18 cellular contexts compared by ENCODE assay signal in the genomic region with DNA sequence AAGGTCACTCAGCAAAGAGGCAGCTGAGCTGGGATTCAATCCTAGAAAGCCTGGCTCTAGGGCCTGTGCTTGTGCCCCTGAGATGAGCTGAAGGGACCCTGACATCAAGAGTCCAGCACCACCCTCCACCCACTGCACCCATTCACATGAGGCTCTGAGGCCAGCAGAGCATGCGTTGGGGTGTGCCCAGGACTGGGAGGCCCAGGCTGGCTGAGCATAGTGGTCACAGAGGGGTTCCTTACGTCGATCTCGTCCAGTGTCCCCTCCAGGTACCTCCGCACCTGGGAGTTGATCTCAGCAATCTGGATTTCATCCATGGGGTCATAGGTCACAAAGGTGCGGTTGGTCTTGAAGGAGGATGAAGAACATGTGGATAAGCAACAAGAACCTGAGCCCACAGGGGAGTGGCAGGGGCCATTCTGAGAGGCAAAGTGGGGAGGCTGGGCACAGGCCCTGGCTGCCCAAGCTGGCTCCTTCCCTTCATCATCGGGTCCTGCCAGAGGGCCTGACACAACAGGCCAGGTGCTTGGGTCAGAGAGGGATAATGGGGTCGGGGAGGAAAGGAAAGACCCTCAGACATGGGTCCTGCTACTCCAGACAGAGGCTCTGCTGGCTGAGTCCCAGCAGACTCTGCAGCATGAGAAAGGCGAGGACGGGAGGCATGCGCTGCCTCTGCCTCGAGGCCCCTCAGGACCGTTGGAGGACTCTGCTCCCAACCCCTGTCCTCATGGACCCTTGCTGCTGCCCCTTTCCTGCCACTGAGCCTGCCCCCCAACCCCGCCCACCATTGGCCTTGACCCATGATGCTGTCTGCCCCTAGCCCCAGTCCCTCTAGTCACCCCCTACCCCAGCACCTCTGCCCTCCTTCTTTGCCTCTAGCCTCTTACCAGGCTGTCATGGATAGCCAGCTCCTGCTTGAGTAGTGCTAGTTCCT. TPM values are rescaled to one million over a fixed set of nuclear protein-coding genes. Genes with fewer than 3 reads are reported as not detected.
DNase-seq lines count a peak whose midpoint lies in the region; ATAC-seq, FAIRE-seq and TF ChIP-seq lines count a peak whose summit lies in the region.
"Had no signal": no experiment of that assay in that cellular context is flagged by ENCODE, and none has a peak within 500 bp of the region (broad histone marks: within the 10 kb centered on the region; RNA-seq: fewer than 3 reads in every experiment).

No MANE protein-coding gene starts in this region.

- H3K36me3 ChIP-seq in K562 (ENCODE audit: control insufficient read depth, insufficient read depth, low read length) (no peaks in the 10 kb centered on the region), lower lobe of right lung (no peaks in the 10 kb centered on the region), upper lobe of right lung (no peaks in the 10 kb centered on the region)
- H3K36me3 ChIP-seq: BE2C, HAP-1 had no signal

- TF ChIP-seq CTCF in K562 (IDR thresholded peaks at IDR 0.05 in 2 of 3, conservative IDR thresholded peaks at IDR 0.05 in 1 of 3; ENCODE audit: insufficient read depth in 2 of 3, low read depth in 1 of 3, low read length in 3 of 3) (no peak), chondrocyte (IDR thresholded peaks at IDR 0.05) (no peak), lower lobe of right lung (IDR thresholded peaks at IDR 0.05) (no peak), upper lobe of right lung (IDR thresholded peaks at IDR 0.05) (no peak)

- no peak overlapping the region for H3K4me3 Mint-ChIP-seq in chondrocyte (ENCODE audit: unreplicated experiment)
- H3K4me3 Mint-ChIP-seq: CD4-positive, alpha-beta memory T cell had no signal

- intact Hi-C loops in K562 (cut with micrococcal nuclease) = no loop called here
- intact Hi-C loops in lower lobe of right lung (cut with DNase I) = no loop called here
- intact Hi-C loops in upper lobe of right lung (cut with DNase I) = no loop called here

- in situ Hi-C loops in K562 (cut with MboI) = no loop called here

- H2AFZ ChIP-seq in K562 (ENCODE audit: low read depth, low read length) = no peak overlapping the region

- ATAC-seq in K562 = no peak
- ATAC-seq in lower lobe of right lung = no peak
- no peak for ATAC-seq in upper lobe of right lung
- ATAC-seq in GM18511 (IDR thresholded peaks at IDR 0.05; ENCODE audit: unreplicated experiment) = no peak
- ATAC-seq in activated CD4-positive, CD25-positive, alpha-beta regulatory T cell treated with anti-CD3 and anti-CD28 coated beads, Interleukin-2, amount 50 U/mL, for 24 hours = no peak
- ATAC-seq: A549 had no signal

- POLR2A ChIA-PET in K562 (lab: Yijun Ruan, JAX) = interaction anchor here (0.9 to 1.2 kb wide), 2 partner anchors 11 to 132 kb away, joined by 3 read pairs; no protein-coding TSS in a partner anchor

- H3K27me3 ChIP-seq in K562 (ENCODE audit: control insufficient read depth in 2 of 2, insufficient read depth in 2 of 2, low read length in 2 of 2) (peaks cover 0 to 4% of the 10 kb centered on the region in 2 experiments; a peak in 1 of 5 replicates), lower lobe of right lung (ENCODE audit: low read depth) (no peaks in the 10 kb centered on the region), upper lobe of right lung (no peaks in the 10 kb centered on the region)
- H3K27me3 ChIP-seq: BE2C had no signal

- H3K9ac ChIP-seq in K562 (ENCODE audit: insufficient read depth in 1 of 2, low read depth in 2 of 2, low read length in 2 of 2) = no peak overlapping the region; a peak in 1 of 4 replicates

- no peak for TF ChIP-seq POLR2A in K562 (conservative IDR thresholded peaks at IDR 0.05)

- peaks cover 2% of the 10 kb centered on the region for H3K27me3 Mint-ChIP-seq in chondrocyte (ENCODE audit: low read depth)
- H3K27me3 Mint-ChIP-seq: CD4-positive, alpha-beta memory T cell had no signal

- DNase-seq in K562 (ENCODE audit: extremely low read depth in 1 of 4, low spot score in 3 of 4) = no peak
- peak; percentile 75 for DNase-seq in chondrocyte (ENCODE audit: low spot score)
- DNase-seq in lower lobe of right lung = peak; percentile 14
- DNase-seq in upper lobe of right lung = peak; percentile 51
- DNase-seq: BE2C; CD4-positive, alpha-beta memory T cell; DND-41; GDM1; GOT3 had no signal

- no peak for TF ChIP-seq RAD21 in K562 (CRISPR knock-in tag; conservative IDR thresholded peaks at IDR 0.05 in 1 of 2, IDR thresholded peaks at IDR 0.05 in 1 of 2)

- FAIRE-seq in K562 (lab: Jason Lieb, UNC) = no peak
- FAIRE-seq: A549, D721Med, GM12892, GM19239, HTR-8/SVneo had no signal

- no peaks in the 10 kb centered on the region for H3K4me1 Mint-ChIP-seq in chondrocyte (ENCODE audit: low read depth)
- H3K4me1 Mint-ChIP-seq: CD4-positive, alpha-beta memory T cell had no signal

- WGBS in K562 (ENCODE audit: insufficient coverage, low coverage, missing lambda C conversion rate) = 44% methylated on average over 13 of the region's 14 CpGs

- H3K9me1 ChIP-seq in K562 (ENCODE audit: control insufficient read depth, insufficient read depth, low read length) = no peaks in the 10 kb centered on the region

- H3K79me2 ChIP-seq in K562 (ENCODE audit: control insufficient read depth, insufficient read depth, low read length) = no peaks in the 10 kb centered on the region

- H4K20me1 ChIP-seq in K562 (replicated peaks; ENCODE audit: control insufficient read depth, insufficient read depth, low read length) = no peaks in the 10 kb centered on the region

- no TSS peak for BruUV-seq in K562 (replicated peaks; lab: Mats Ljungman, UMichigan)

- peaks cover 4 to 16% of the 10 kb centered on the region in 2 experiments; a peak in 3 of 5 replicates for H3K4me1 ChIP-seq in K562 (replicated peaks in 1 of 2; ENCODE audit: control insufficient read depth in 2 of 2, insufficient read depth in 2 of 2, low read length in 2 of 2)
- H3K4me1 ChIP-seq in lower lobe of right lung = no peaks in the 10 kb centered on the region
- no peaks in the 10 kb centered on the region for H3K4me1 ChIP-seq in upper lobe of right lung
- H3K4me1 ChIP-seq: A549, BE2C, HAP-1 had no signal

- no peak overlapping the region for H3K4me3 ChIP-seq in K562
- H3K4me3 ChIP-seq in lower lobe of right lung = no peak overlapping the region
- no peak overlapping the region for H3K4me3 ChIP-seq in upper lobe of right lung
- H3K4me3 ChIP-seq: A549, HAP-1 had no signal

- TF ChIP-seq EP300 in K562 (IDR thresholded peaks at IDR 0.05; ENCODE audit: low read length) = no peak

- H3K4me2 ChIP-seq in K562 (ENCODE audit: insufficient read depth, low read length) = no peak overlapping the region
- H3K4me2 ChIP-seq: A549 had no signal

- H3K27ac ChIP-seq in K562 (ENCODE audit: extremely low read depth, low read depth, low read length) (no peak overlapping the region), lower lobe of right lung (no peak overlapping the region), upper lobe of right lung (no peak overlapping the region)
- H3K27ac ChIP-seq: A549, C4-2B had no signal

- H3K27ac Mint-ChIP-seq in chondrocyte (ENCODE audit: unreplicated experiment) = no peak overlapping the region

- H3K36me3 Mint-ChIP-seq in chondrocyte (ENCODE audit: low read depth) = no peaks in the 10 kb centered on the region
- H3K36me3 Mint-ChIP-seq: CD4-positive, alpha-beta memory T cell had no signal

- H3K9me3 ChIP-seq in K562 (replicated peaks; ENCODE audit: control insufficient read depth, insufficient read depth, low read depth, low read length) (no peaks in the 10 kb centered on the region), lower lobe of right lung (no peaks in the 10 kb centered on the region), upper lobe of right lung (no peaks in the 10 kb centered on the region)
- H3K9me3 ChIP-seq: A549, BE2C, HAP-1 had no signal

- CTCF ChIA-PET in K562 (lab: Yijun Ruan, JAX; ENCODE audit: low intra/inter-chr PET ratio) = no interaction called here

- no peaks in the 10 kb centered on the region for H3K9me3 Mint-ChIP-seq in chondrocyte (ENCODE audit: low read depth)
- H3K9me3 Mint-ChIP-seq: CD4-positive, alpha-beta memory T cell had no signal

RNA-seq across cellular contexts. Expression of a gene that starts 35.2 kb away (rescaled TPM):
- total RNA-seq in K562 (2011; cell fraction: chromatin; rRNA removed; ENCODE audit: low replicate concordance) = 13.2 and 14.9 TPM in 2 replicates
- total RNA-seq in K562 (2011; cell fraction: nucleolus; rRNA removed) = 8.4 and 13.3 TPM in 2 replicates
- 7.8 and 11.1 TPM in 2 replicates for total RNA-seq in K562 (2011; cell fraction: nucleoplasm; rRNA removed)
- total RNA-seq in K562 (2014; rRNA removed) = 24.4 and 31.7 TPM in 2 replicates
- 25.0 and 26.9 TPM in 2 replicates for total RNA-seq in K562 (2014; rRNA removed; fragmentation: Illumina TruSeq; extraction: Trizol)
- 21.4 and 21.5 TPM in 2 replicates for total RNA-seq in K562 (2015; rRNA removed; fragmentation: Illumina TruSeq; extraction: Trizol)
- 20.4 and 26.3 TPM in 2 replicates for total RNA-seq in K562 (2021)
- 11.7 and 19.5 TPM in 2 replicates for polyA plus RNA-seq in K562 (2011; rRNA removed)
- polyA plus RNA-seq in K562 (2011; cell fraction: cytosol; rRNA removed) = 10.2 and 12.0 TPM in 2 replicates
- 9.9 and 12.5 TPM in 2 replicates for polyA plus RNA-seq in K562 (2011; cell fraction: nucleus; rRNA removed)
- polyA plus RNA-seq in K562 (2012) = 22.9 and 34.6 TPM in 2 replicates
- 16.9 and 19.5 TPM in 2 replicates for polyA plus RNA-seq in K562 (2014; fragmentation: Illumina TruSeq; extraction: Trizol)
- 10 to 100 TPM; 52.1 to 56.9 TPM for polyA plus RNA-seq in K562 (2014; fragmentation: Nextera tagmentation; extraction: Ambion mirVana)
- 29.1 and 33.8 TPM in 2 replicates for polyA plus RNA-seq in K562 (2014; rRNA removed)
- 8.8 and 10.7 TPM in 2 replicates for polyA minus RNA-seq in K562 (2011; rRNA and poly(A)+ RNA removed)
- polyA minus RNA-seq in K562 (2011; cell fraction: cytosol; rRNA and poly(A)+ RNA removed) = 5.1 and 6.4 TPM in 2 replicates
- polyA minus RNA-seq in K562 (2011; cell fraction: nucleus; rRNA and poly(A)+ RNA removed) = 4.2 and 5.3 TPM in 2 replicates
- total RNA-seq in chondrocyte = 3.9 to 4.5 TPM (median 4.3 TPM) in 3 replicates
- 8.7 TPM for total RNA-seq in lower lobe of right lung
- total RNA-seq in upper lobe of right lung = 6.9 TPM

RNA-seq across cellular contexts. Expression of a gene that starts 35.3 kb away (rescaled TPM):
- 54.7 and 60.1 TPM in 2 replicates for total RNA-seq in K562 (2011; cell fraction: chromatin; rRNA removed; ENCODE audit: low replicate concordance)
- total RNA-seq in K562 (2011; cell fraction: nucleolus; rRNA removed) = 43.5 and 49.7 TPM in 2 replicates
- 55.2 and 67.2 TPM in 2 replicates for total RNA-seq in K562 (2011; cell fraction: nucleoplasm; rRNA removed)
- total RNA-seq in K562 (2014; rRNA removed) (26.7 and 34.9 TPM in 2 replicates), K562 (2014; rRNA removed; fragmentation: Illumina TruSeq; extraction: Trizol) (30.5 and 30.8 TPM in 2 replicates), K562 (2015; rRNA removed; fragmentation: Illumina TruSeq; extraction: Trizol) (33.5 and 34.9 TPM in 2 replicates), K562 (2021) (70.8 and 79.5 TPM in 2 replicates), chondrocyte (31.9 to 34.6 TPM (median 32.3 TPM) in 3 replicates), lower lobe of right lung (30.2 TPM), upper lobe of right lung (23.5 TPM)
- polyA plus RNA-seq in K562 (2011; rRNA removed) (67.4 and 73.7 TPM in 2 replicates), K562 (2014; fragmentation: Illumina TruSeq; extraction: Trizol) (48.7 and 52.9 TPM in 2 replicates), K562 (2014; fragmentation: Nextera tagmentation; extraction: Ambion mirVana) (10 to 100 TPM; 81.5 to 97.5 TPM), K562 (2014; rRNA removed) (40.4 and 43.6 TPM in 2 replicates)
- polyA plus RNA-seq in K562 (2011; cell fraction: cytosol; rRNA removed) = 80.1 and 102 TPM in 2 replicates
- polyA plus RNA-seq in K562 (2011; cell fraction: nucleus; rRNA removed) = 39.7 and 55.6 TPM in 2 replicates
- 27.1 and 110 TPM in 2 replicates for polyA plus RNA-seq in K562 (2012)
- 38.9 and 57.3 TPM in 2 replicates for polyA minus RNA-seq in K562 (2011; rRNA and poly(A)+ RNA removed)
- 18.8 and 37.2 TPM in 2 replicates for polyA minus RNA-seq in K562 (2011; cell fraction: cytosol; rRNA and poly(A)+ RNA removed)
- 24.2 and 31.7 TPM in 2 replicates for polyA minus RNA-seq in K562 (2011; cell fraction: nucleus; rRNA and poly(A)+ RNA removed)

Comparison
In these comparisons a context has a peak if more than half of its experiments do, and no peak if none do; other contexts are left out.
1. DNase-seq: peak in chondrocyte (single experiment), lower lobe of right lung (single experiment) and upper lobe of right lung (single experiment); none in K562 (0 of 4).